In the genomic region with DNA sequence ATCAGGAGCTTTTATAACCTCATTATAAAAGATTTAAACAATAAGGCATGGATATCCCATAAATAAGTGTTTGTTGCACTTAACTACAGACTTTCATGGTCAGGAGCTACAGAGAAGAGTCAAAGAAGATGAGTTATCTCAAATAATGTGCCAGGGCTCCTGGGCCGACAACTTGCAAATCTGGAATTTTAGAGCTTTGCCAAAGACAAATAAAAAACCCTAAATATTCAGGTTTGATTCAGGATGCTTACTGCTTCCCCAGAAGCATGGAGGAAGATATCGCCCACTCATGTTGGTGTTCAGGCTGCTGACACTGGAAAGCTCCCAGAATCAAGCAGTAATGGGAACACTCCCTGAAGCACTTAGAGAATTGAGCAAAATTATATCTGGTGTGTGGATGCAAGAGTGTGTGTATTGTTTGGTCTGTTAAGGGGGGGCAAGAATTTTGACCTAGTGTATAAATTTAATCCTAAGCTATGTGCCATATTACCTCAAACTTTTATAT, we compare ENCODE assay signal across 19 cellular contexts.
"Had no signal": no experiment of that assay in that cellular context is flagged by ENCODE, and none has a peak within 500 bp of the region (broad histone marks: within the 10 kb centered on the region; RNA-seq: fewer than 3 reads in every experiment).

No MANE protein-coding gene starts in this region.

- ATAC-seq: foreskin keratinocyte, gastroesophageal sphincter, heart left ventricle, left cardiac atrium, left lung, left ventricle myocardium superior, lower lobe of right lung, mucosa of descending colon had no signal

- H3K4me3 Mint-ChIP-seq: immature natural killer cell, naive B cell had no signal

- H3K27me3 ChIP-seq: esophagus muscularis mucosa, foreskin keratinocyte, gastroesophageal sphincter, heart left ventricle, hepatocyte, left lung had no signal

- H3K4me2 ChIP-seq: hepatocyte had no signal

- H3K9me3 ChIP-seq: esophagus muscularis mucosa, gastroesophageal sphincter, heart left ventricle, left lung, lower lobe of right lung, mucosa of descending colon had no signal

- DNase-seq: dermis blood vessel endothelial cell; effector CD4-positive, alpha-beta T cell; effector memory CD4-positive, alpha-beta T cell; foreskin keratinocyte; heart left ventricle; immature natural killer cell; left cardiac atrium; left lung; left ventricle myocardium superior; lower lobe of right lung; mesenchymal stem cell; midbrain; mucosa of descending colon; naive B cell had no signal

- H3K27ac Mint-ChIP-seq: immature natural killer cell, naive B cell had no signal

- H3K36me3 ChIP-seq: esophagus muscularis mucosa, gastroesophageal sphincter, heart left ventricle, left lung, lower lobe of right lung had no signal

- H3K4me3 ChIP-seq: coronary artery, dorsolateral prefrontal cortex, esophagus muscularis mucosa, gastroesophageal sphincter, heart left ventricle, hepatocyte, left lung, lower lobe of right lung, mucosa of descending colon had no signal

- H3K27ac ChIP-seq: coronary artery, esophagus muscularis mucosa, gastroesophageal sphincter, heart left ventricle, hepatocyte, left lung, lower lobe of right lung had no signal

- H3K36me3 Mint-ChIP-seq: immature natural killer cell, naive B cell had no signal

- H3K27me3 Mint-ChIP-seq: naive B cell had no signal

- H3K4me1 ChIP-seq: gastroesophageal sphincter, left lung, lower lobe of right lung had no signal

- H3K4me1 Mint-ChIP-seq: immature natural killer cell, naive B cell had no signal
